Comparison of ENCODE assay signal across 8 cellular contexts in the genomic region with DNA sequence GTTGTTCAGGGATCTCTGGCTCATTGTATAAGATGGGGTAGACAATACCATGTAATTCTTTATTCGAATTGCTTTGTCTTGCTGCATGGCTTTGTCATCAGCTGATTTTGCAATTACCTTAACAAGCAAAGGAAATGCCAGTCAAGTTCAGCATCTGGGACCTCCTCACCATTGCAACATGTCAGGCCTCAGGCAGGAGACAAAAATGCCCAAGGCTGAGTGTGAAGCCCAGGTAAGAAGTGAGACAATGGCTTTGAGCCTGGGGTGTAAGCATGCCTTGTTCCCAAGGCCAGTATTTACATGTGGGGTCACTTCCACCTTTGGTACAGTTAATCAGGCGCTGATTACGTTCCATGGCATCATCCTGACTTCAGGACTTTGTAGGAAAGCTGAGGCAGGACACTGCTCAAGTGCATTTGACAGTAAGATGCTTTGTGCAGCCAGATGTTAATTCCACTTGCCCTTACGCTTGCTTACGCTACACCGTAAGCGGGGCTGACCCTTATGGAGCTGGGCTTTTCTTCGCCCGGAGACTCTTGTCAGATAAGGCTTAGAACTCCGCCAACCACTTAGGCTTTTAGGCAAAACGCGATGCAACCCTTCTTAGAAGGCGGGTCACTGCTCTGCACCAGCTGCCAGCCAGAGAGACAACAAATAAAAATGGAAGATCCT. TPM values are rescaled to one million over a fixed set of nuclear protein-coding genes. Genes with fewer than 3 reads are reported as not detected.
DNase-seq lines count a peak whose midpoint lies in the region; ATAC-seq, FAIRE-seq and TF ChIP-seq lines count a peak whose summit lies in the region.

No MANE protein-coding gene starts in this region.

- H3K79me2 ChIP-seq in astrocyte (ENCODE audit: insufficient read depth, low read length), result no peaks in the 10 kb centered on the region

- peak overlapping the region; percentile 69 for H3K4me3 ChIP-seq in AG10803 (ENCODE audit: low read length)
- H3K4me3 ChIP-seq in astrocyte (ENCODE audit: insufficient read depth, low read depth, low read length), result peak overlapping the region; percentile 56
- H3K4me3 ChIP-seq in lower lobe of right lung, result peak overlapping the region; percentile 91
- H3K4me3 ChIP-seq in uterus, result peak overlapping the region; percentile 94 to 98

- FAIRE-seq in astrocyte (lab: Jason Lieb, UNC), result no peak

- TF ChIP-seq CTCF in AG10803 (conservative IDR thresholded peaks at IDR 0.05; ENCODE audit: low read length), result no peak
- TF ChIP-seq CTCF in HFFc6 (IDR thresholded peaks at IDR 0.05), result no peak
- no peak for TF ChIP-seq CTCF in astrocyte (IDR thresholded peaks at IDR 0.05; ENCODE audit: insufficient read depth, low read depth, low read length)
- TF ChIP-seq CTCF in lower lobe of right lung (IDR thresholded peaks at IDR 0.05), result no peak
- no peak for TF ChIP-seq CTCF in uterus (IDR thresholded peaks at IDR 0.05)

- no peaks in the 10 kb centered on the region for H3K36me3 ChIP-seq in astrocyte (ENCODE audit: insufficient read depth, low read length)
- no peaks in the 10 kb centered on the region for H3K36me3 ChIP-seq in lower lobe of right lung
- H3K36me3 ChIP-seq in uterus, result no peaks in the 10 kb centered on the region

- no peak for ATAC-seq in lower lobe of right lung

- TF ChIP-seq POLR2A in uterus (IDR thresholded peaks at IDR 0.05), result no peak

- H3K4me3 Mint-ChIP-seq in HFFc6, result peak overlapping the region; percentile 91
- H3K4me3 Mint-ChIP-seq in astrocyte (ENCODE audit: unreplicated experiment), result peak overlapping the region; percentile 89

- no peaks in the 10 kb centered on the region for H4K20me1 ChIP-seq in astrocyte (ENCODE audit: insufficient read depth, low read length)

- H3K27ac Mint-ChIP-seq in HFFc6 (peak overlapping the region; percentile 77), astrocyte (ENCODE audit: unreplicated experiment) (peak overlapping the region; percentile 14)

- H3K9me3 ChIP-seq in astrocyte (ENCODE audit: insufficient read depth, low read depth, low read length) (no peaks in the 10 kb centered on the region), lower lobe of right lung (no peaks in the 10 kb centered on the region), uterus (no peaks in the 10 kb centered on the region)

- peak overlapping the region; percentile 70 for H3K9ac ChIP-seq in astrocyte (ENCODE audit: low read length)

- intact Hi-C loops in lower lobe of right lung (cut with DNase I) (no loop called here), uterus (cut with DNase I; ENCODE audit: low total_unique reads) (no loop called here)

- H3K27ac ChIP-seq in astrocyte (ENCODE audit: low read depth, low read length) (no peak overlapping the region), lower lobe of right lung (peak overlapping the region; percentile 54), uterus (peak overlapping the region; percentile 97 to 100)

- H2AFZ ChIP-seq in astrocyte (ENCODE audit: low read depth, low read length), result peak overlapping the region; percentile 86

- DNase-seq in AG10803 (ENCODE audit: low read depth) (peak; percentile 16), HFFc6 (no peak), astrocyte (ENCODE audit: low read depth) (no peak), lower lobe of right lung (no peak), uterus (no peak), SHP77 (lab: John Stamatoyannopoulos, UW) (no peak), COLO668 (lab: John Stamatoyannopoulos, UW; ENCODE audit: unreplicated experiment) (no peak)
- no peak for DNase-seq in activated CD4-positive, CD25-positive, alpha-beta regulatory T cell treated with anti-CD3 and anti-CD28 coated beads, Interleukin-2, amount 50 U/mL, for 72 hours

- no peaks in the 10 kb centered on the region for H3K9me3 Mint-ChIP-seq in HFFc6
- H3K9me3 Mint-ChIP-seq in astrocyte (ENCODE audit: unreplicated experiment), result no peaks in the 10 kb centered on the region

- H3K27me3 ChIP-seq in astrocyte (ENCODE audit: insufficient read depth, low read length), result no peaks in the 10 kb centered on the region
- no peaks in the 10 kb centered on the region for H3K27me3 ChIP-seq in lower lobe of right lung (ENCODE audit: low read depth)
- H3K27me3 ChIP-seq in uterus, result no peaks in the 10 kb centered on the region

- no peaks in the 10 kb centered on the region; the same call in 1 of the 2 replicates for H3K27me3 Mint-ChIP-seq in HFFc6 (ENCODE audit: insufficient read depth)
- H3K27me3 Mint-ChIP-seq in astrocyte (ENCODE audit: low read depth, unreplicated experiment), result no peaks in the 10 kb centered on the region

- H3K4me1 Mint-ChIP-seq in HFFc6 (ENCODE audit: low read depth), result peaks cover 30% of the 10 kb centered on the region
- H3K4me1 Mint-ChIP-seq in astrocyte (ENCODE audit: low read depth, unreplicated experiment), result peaks cover 6% of the 10 kb centered on the region

- no peaks in the 10 kb centered on the region for H3K36me3 Mint-ChIP-seq in HFFc6 (ENCODE audit: low read depth)
- no peaks in the 10 kb centered on the region for H3K36me3 Mint-ChIP-seq in astrocyte (ENCODE audit: low read depth, unreplicated experiment)

- peak overlapping the region; percentile 99 for H3K4me2 ChIP-seq in astrocyte (ENCODE audit: low read length)

- peaks cover 5% of the 10 kb centered on the region for H3K4me1 ChIP-seq in astrocyte (ENCODE audit: insufficient read depth, low read length)
- H3K4me1 ChIP-seq in lower lobe of right lung, result peaks cover 32% of the 10 kb centered on the region
- no peaks in the 10 kb centered on the region for H3K4me1 ChIP-seq in uterus

RNA-seq across cellular contexts. Expression of gene SP4, which starts 1.5 kb away (rescaled TPM):
- total RNA-seq in HFFc6 (2021; fragmentation: NEBNext Ultra II Directional; extraction: Animal tissue kit (Norgen Biotek cat#: 25700)), result 1 to 10 TPM; 2.3 to 3.6 (median 2.9) TPM
- total RNA-seq in astrocyte (3.8 and 3.9 TPM in 2 replicates), lower lobe of right lung (9.7 TPM), uterus (10 to 100 TPM in 3 of 4 donors, 1 to 10 TPM in 1; 6.4 to 21.2 (median 15.3) TPM)
